ENCODE assay signal across 26 cellular contexts in the genomic region with DNA sequence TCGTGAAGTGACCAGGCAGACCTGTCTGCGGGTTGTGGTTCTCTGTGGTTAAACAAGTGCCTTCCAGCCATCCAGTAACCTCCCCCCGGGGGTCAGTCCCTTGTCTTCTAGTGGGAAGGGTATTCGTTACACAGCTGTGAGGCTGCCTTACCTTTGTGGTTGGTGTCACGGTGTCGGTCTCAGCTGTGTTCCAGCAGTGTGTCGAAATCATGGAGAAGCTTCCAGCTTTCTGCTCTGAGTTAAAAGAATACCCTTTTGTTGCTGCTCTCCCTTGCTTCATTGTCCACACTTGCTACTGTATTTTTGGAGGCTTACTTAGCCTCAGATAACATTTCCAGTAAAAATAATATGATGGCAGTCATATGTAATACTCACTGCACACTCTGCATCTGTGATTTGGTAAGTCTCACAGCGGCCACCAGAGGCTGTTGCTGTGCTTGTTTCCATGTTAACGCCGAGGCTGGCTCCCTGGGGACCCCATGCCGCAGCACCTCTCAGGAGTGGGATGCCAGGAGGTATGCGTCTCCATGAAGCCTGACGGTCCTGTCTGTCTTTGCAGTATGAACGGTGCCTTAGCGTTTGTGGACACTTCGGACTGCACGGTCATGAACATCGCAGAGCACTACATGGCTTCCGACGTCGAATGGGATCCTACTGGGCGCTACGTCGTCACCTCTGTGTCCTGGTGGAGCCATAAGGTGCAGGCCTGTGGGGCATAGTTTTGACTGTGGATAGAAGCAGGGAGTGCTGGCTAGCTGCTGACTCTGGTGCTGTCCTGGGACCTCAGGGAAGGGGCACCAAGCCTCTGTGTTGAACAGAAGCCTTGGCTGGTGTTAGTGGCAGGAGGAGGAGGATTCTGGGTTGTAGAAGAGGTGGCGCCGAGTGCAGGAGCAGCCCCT. TPM values are rescaled to one million over a fixed set of nuclear protein-coding genes. Genes with fewer than 3 reads are reported as not detected.
DNase-seq lines count a peak whose midpoint lies in the region; ATAC-seq and TF ChIP-seq lines count a peak whose summit lies in the region.
"Had no signal": no experiment of that assay in that cellular context is flagged by ENCODE, and none has a peak within 500 bp of the region (broad histone marks: within the 10 kb centered on the region; RNA-seq: fewer than 3 reads in every experiment).

No MANE protein-coding gene starts in this region.

- H3K9me3 ChIP-seq in gastrocnemius medialis = no peaks in the 10 kb centered on the region
- H3K9me3 ChIP-seq: ovary had no signal

- peaks cover 62% of the 10 kb centered on the region for H3K36me3 Mint-ChIP-seq in activated naive CD4-positive, alpha-beta T cell treated with anti-CD3 and anti-CD28 coated beads, Interleukin-2, amount 10 ng/mL, durations not matched to agents 7 days and 5 days
- peaks cover 39% of the 10 kb centered on the region for H3K36me3 Mint-ChIP-seq in activated naive CD8-positive, alpha-beta T cell treated with anti-CD3 and anti-CD28 coated beads for 36 hours
- H3K36me3 Mint-ChIP-seq in glutamatergic neuron (ENCODE audit: unreplicated experiment) = no peaks in the 10 kb centered on the region

- no peak for DNase-seq in activated naive CD4-positive, alpha-beta T cell treated with anti-CD3 and anti-CD28 coated beads, Interleukin-2, amount 10 ng/mL, durations not matched to agents 7 days and 5 days
- no peak for DNase-seq in activated naive CD4-positive, alpha-beta T cell (lab: John Stamatoyannopoulos, UW)
- DNase-seq in activated naive CD8-positive, alpha-beta T cell treated with anti-CD3 and anti-CD28 coated beads for 36 hours = no peak
- DNase-seq in glutamatergic neuron (peak; percentile 46), gastrocnemius medialis (peak; percentile 29 to 52), dermis blood vessel endothelial cell (no peak)
- no peak for DNase-seq in NK-92 treated with Interleukin-12 subunit alpha and Interleukin-12 subunit beta, amount 100 ng/mL, for 24 hours (lab: John Stamatoyannopoulos, UW)
- no peak for DNase-seq in activated CD4-positive, alpha-beta T cell treated with anti-CD3 and anti-CD28 coated beads for 4 hours
- DNase-seq: 8988T; aorta; CD4-positive, CD25-positive, alpha-beta regulatory T cell; dorsolateral prefrontal cortex; HFFc6; Kasumi-1; left ventricle myocardium superior; MV-4-11; naive thymus-derived CD4-positive, alpha-beta T cell; NCI-H146; NCI-H510A; ovary; PC-9; SHP77; stimulated activated CD4-positive, alpha-beta T cell treated with anti-CD3 and anti-CD28 coated beads, Interleukin-4, amount 100 ng/mL, for 1 hour had no signal

- in situ Hi-C loops in gastrocnemius medialis (cut with MboI; ENCODE audit: low sequenced_read_pairs in 4 of 4) = no loop called here

- intact Hi-C loops in gastrocnemius medialis (cut with DNase I; ENCODE audit: low total_unique reads) = no loop called here

- H3K9me3 Mint-ChIP-seq in activated naive CD4-positive, alpha-beta T cell treated with anti-CD3 and anti-CD28 coated beads, Interleukin-2, amount 10 ng/mL, durations not matched to agents 7 days and 5 days = no peaks in the 10 kb centered on the region
- no peaks in the 10 kb centered on the region for H3K9me3 Mint-ChIP-seq in activated naive CD8-positive, alpha-beta T cell treated with anti-CD3 and anti-CD28 coated beads for 36 hours
- H3K9me3 Mint-ChIP-seq in glutamatergic neuron (ENCODE audit: unreplicated experiment) = peaks cover 6% of the 10 kb centered on the region
- H3K9me3 Mint-ChIP-seq: activated naive CD4-positive, alpha-beta T cell treated with anti-CD3 and anti-CD28 coated beads, Interleukin-2, amount 50 U/mL, for 72 hours; CD4-positive, CD25-positive, alpha-beta regulatory T cell; mesothelial cell of epicardium; naive thymus-derived CD4-positive, alpha-beta T cell had no signal

- no peaks in the 10 kb centered on the region for H3K4me1 Mint-ChIP-seq in activated naive CD4-positive, alpha-beta T cell treated with anti-CD3 and anti-CD28 coated beads, Interleukin-2, amount 10 ng/mL, durations not matched to agents 7 days and 5 days
- H3K4me1 Mint-ChIP-seq in activated naive CD8-positive, alpha-beta T cell treated with anti-CD3 and anti-CD28 coated beads for 36 hours = peaks cover 12% of the 10 kb centered on the region
- no peaks in the 10 kb centered on the region for H3K4me1 Mint-ChIP-seq in glutamatergic neuron (ENCODE audit: low read depth, unreplicated experiment)
- H3K4me1 Mint-ChIP-seq: mesothelial cell of epicardium had no signal

- peak overlapping the region; percentile 18 to 71 (median 62) for H3K27ac ChIP-seq in gastrocnemius medialis
- H3K27ac ChIP-seq: dorsolateral prefrontal cortex, ovary, PC-9, VCaP had no signal

- ATAC-seq in gastrocnemius medialis = peak; percentile 67 to 79
- ATAC-seq: activated naive CD4-positive, alpha-beta T cell treated with anti-CD3 and anti-CD28 coated beads, Interleukin-2, amount 50 U/mL, for 72 hours; left ventricle myocardium superior; naive thymus-derived CD4-positive, alpha-beta T cell had no signal

- peaks cover 6 to 89% of the 10 kb centered on the region in 2 donors for H3K36me3 ChIP-seq in gastrocnemius medialis
- H3K36me3 ChIP-seq: ovary had no signal

- H3K4me3 Mint-ChIP-seq in activated naive CD4-positive, alpha-beta T cell treated with anti-CD3 and anti-CD28 coated beads, Interleukin-2, amount 10 ng/mL, durations not matched to agents 7 days and 5 days = no peak overlapping the region
- H3K4me3 Mint-ChIP-seq in activated naive CD8-positive, alpha-beta T cell treated with anti-CD3 and anti-CD28 coated beads for 36 hours = no peak overlapping the region
- no peak overlapping the region for H3K4me3 Mint-ChIP-seq in glutamatergic neuron (ENCODE audit: unreplicated experiment)
- H3K4me3 Mint-ChIP-seq: CD4-positive, CD25-positive, alpha-beta regulatory T cell; HFFc6; mesothelial cell of epicardium; naive thymus-derived CD4-positive, alpha-beta T cell had no signal

- peaks cover 11 to 12% of the 10 kb centered on the region in 2 donors for H3K4me1 ChIP-seq in gastrocnemius medialis

- no peaks in the 10 kb centered on the region for H3K27me3 Mint-ChIP-seq in activated naive CD4-positive, alpha-beta T cell treated with anti-CD3 and anti-CD28 coated beads, Interleukin-2, amount 10 ng/mL, durations not matched to agents 7 days and 5 days
- H3K27me3 Mint-ChIP-seq in activated naive CD8-positive, alpha-beta T cell treated with anti-CD3 and anti-CD28 coated beads for 36 hours = no peaks in the 10 kb centered on the region
- H3K27me3 Mint-ChIP-seq in glutamatergic neuron (ENCODE audit: unreplicated experiment) = peaks cover 8% of the 10 kb centered on the region
- H3K27me3 Mint-ChIP-seq: CD4-positive, CD25-positive, alpha-beta regulatory T cell; naive thymus-derived CD4-positive, alpha-beta T cell had no signal

- TF ChIP-seq CTCF in glutamatergic neuron (IDR thresholded peaks at IDR 0.05; ENCODE audit: partially characterized antibody, unreplicated experiment) = no peak
- TF ChIP-seq CTCF in gastrocnemius medialis (IDR thresholded peaks at IDR 0.05 in 4 of 5, conservative IDR thresholded peaks at IDR 0.05 in 1 of 5) = no peak

- CTCF ChIA-PET in activated naive CD4-positive, alpha-beta T cell treated with anti-CD3 and anti-CD28 coated beads, Interleukin-2, amount 10 ng/mL, durations not matched to agents 7 days and 5 days (lab: Charles Lee) = no interaction called here

- no peak overlapping the region for H3K4me3 ChIP-seq in gastrocnemius medialis
- H3K4me3 ChIP-seq: dorsolateral prefrontal cortex, ovary, PC-9 had no signal

- no peaks in the 10 kb centered on the region for H3K27me3 ChIP-seq in gastrocnemius medialis
- H3K27me3 ChIP-seq: dorsolateral prefrontal cortex, ovary had no signal

- H3K27ac Mint-ChIP-seq in activated naive CD4-positive, alpha-beta T cell treated with anti-CD3 and anti-CD28 coated beads, Interleukin-2, amount 10 ng/mL, durations not matched to agents 7 days and 5 days = peak overlapping the region; percentile 29
- H3K27ac Mint-ChIP-seq in activated naive CD8-positive, alpha-beta T cell treated with anti-CD3 and anti-CD28 coated beads for 36 hours = peak overlapping the region; percentile 73
- H3K27ac Mint-ChIP-seq in glutamatergic neuron (ENCODE audit: unreplicated experiment) = peak overlapping the region; percentile 34
- H3K27ac Mint-ChIP-seq: CD4-positive, CD25-positive, alpha-beta regulatory T cell; HFFc6; mesothelial cell of epicardium had no signal

- TF ChIP-seq POLR2A in gastrocnemius medialis (IDR thresholded peaks at IDR 0.05) = no peak

RNA-seq across cellular contexts. Expression of a gene that starts 20.5 kb away (rescaled TPM):
- 100 to 1,000 TPM; 315 to 319 TPM for total RNA-seq in activated naive CD8-positive, alpha-beta T cell treated with anti-CD3 and anti-CD28 coated beads for 36 hours
- total RNA-seq in glutamatergic neuron (ENCODE audit: unreplicated experiment) (136 TPM), gastrocnemius medialis (100 to 1,000 TPM; 105 to 207 (median 195) TPM), dermis blood vessel endothelial cell (250 and 320 TPM in 2 replicates)

RNA-seq across cellular contexts. Expression of a gene that starts 28.3 kb away (rescaled TPM):
- 1 to 10 TPM; 3.1 to 3.2 TPM for total RNA-seq in activated naive CD8-positive, alpha-beta T cell treated with anti-CD3 and anti-CD28 coated beads for 36 hours
- total RNA-seq in glutamatergic neuron (ENCODE audit: unreplicated experiment) (27.3 TPM), gastrocnemius medialis (10 to 100 TPM in 2 of 4 donors, 1 to 10 TPM in 2; 5.5 to 13.1 (median 10.1) TPM), dermis blood vessel endothelial cell (6.8 and 21.5 TPM in 2 replicates)

Comparison
In these comparisons a context has a peak if more than half of its experiments do, and no peak if none do; other contexts are left out.
1. DNase-seq: peak in glutamatergic neuron (single experiment) and gastrocnemius medialis (2 of 2); none in activated naive CD4-positive, alpha-beta T cell treated with anti-CD3 and anti-CD28 coated beads, Interleukin-2, amount 10 ng/mL, durations not matched to agents 7 days and 5 days (single experiment), activated naive CD4-positive, alpha-beta T cell (0 of 4), activated naive CD8-positive, alpha-beta T cell treated with anti-CD3 and anti-CD28 coated beads for 36 hours (single experiment), NK-92 treated with Interleukin-12 subunit alpha and Interleukin-12 subunit beta, amount 100 ng/mL, for 24 hours (single experiment), dermis blood vessel endothelial cell (single experiment) and activated CD4-positive, alpha-beta T cell treated with anti-CD3 and anti-CD28 coated beads for 4 hours (0 of 2).
2. Peak in every context shown above with its lines, with median percentiles within 50 percentile points of each other: H3K27ac Mint-ChIP-seq.